Comparison of ENCODE assay signal across 8 cellular contexts in genomic region chr3:11155341-11156025, GRCh38. TPM values are rescaled to one million over a fixed set of nuclear protein-coding genes. Genes with fewer than 3 reads are reported as not detected.
DNase-seq lines count a peak whose midpoint lies in the region; ATAC-seq and TF ChIP-seq lines count a peak whose summit lies in the region.

No MANE protein-coding gene starts in this region.

- peak overlapping the region; percentile 99 for H3K4me3 Mint-ChIP-seq in dendritic cell treated with granulocyte-macrophage colony-stimulating factor and Interleukin-4, amounts not matched to agents 40 ng/mL and 50 ng/mL, for 4 days
- H3K4me3 Mint-ChIP-seq in naive thymus-derived CD4-positive, alpha-beta T cell, result peak overlapping the region in 3 of 10 donors; percentile 1 to 57 (median 42)

- H3K27me3 ChIP-seq in BJ (ENCODE audit: control insufficient read depth, insufficient read depth, low read length), result no peaks in the 10 kb centered on the region
- H3K27me3 ChIP-seq in RWPE2 (ENCODE audit: insufficient read depth, poor library complexity, severe bottlenecking), result no peaks in the 10 kb centered on the region
- H3K27me3 ChIP-seq in naive thymus-derived CD4-positive, alpha-beta T cell (ENCODE audit: control insufficient read depth in 2 of 2, insufficient read depth in 2 of 2, low read length in 2 of 2), result no peaks in the 10 kb centered on the region

- POLR2A ChIA-PET in BJ (lab: Charles Lee), result interaction anchor here (0.6 kb wide), 1 partner anchor 51 kb away, joined by 3 read pairs; no protein-coding TSS in a partner anchor
- POLR2A ChIA-PET in naive thymus-derived CD4-positive, alpha-beta T cell (lab: Charles Lee), result no interaction called here

- no peaks in the 10 kb centered on the region for H3K9me3 Mint-ChIP-seq in dendritic cell treated with granulocyte-macrophage colony-stimulating factor and Interleukin-4, amounts not matched to agents 40 ng/mL and 50 ng/mL, for 4 days
- H3K9me3 Mint-ChIP-seq in naive thymus-derived CD4-positive, alpha-beta T cell, result peaks cover 0 to 2% (median 0%) of the 10 kb centered on the region in 11 donors

- intact Hi-C loops in dendritic cell treated with granulocyte-macrophage colony-stimulating factor and Interleukin-4, amounts not matched to agents 40 ng/mL and 50 ng/mL, for 4 days (cut with micrococcal nuclease), result loop anchor here (5.0 kb wide), 1 partner anchor 93 kb away; no protein-coding TSS in a partner anchor
- intact Hi-C loops in naive thymus-derived CD4-positive, alpha-beta T cell (cut with micrococcal nuclease), result loop anchor here in 1 of 2 donors (1.0 kb wide), 1 partner anchor 180 kb away; no protein-coding TSS in a partner anchor

- H3K4me3 ChIP-seq in BJ (ENCODE audit: low read depth, low read length), result peak overlapping the region; percentile 77
- peak overlapping the region; percentile 64 for H3K4me3 ChIP-seq in HFF-Myc (replicated peaks; ENCODE audit: low read depth, low read length)
- H3K4me3 ChIP-seq in RWPE2 (ENCODE audit: severe bottlenecking), result peak overlapping the region; percentile 77
- H3K4me3 ChIP-seq in naive thymus-derived CD4-positive, alpha-beta T cell (ENCODE audit: low read length), result no peak overlapping the region

- H3K36me3 ChIP-seq in BJ (ENCODE audit: control insufficient read depth, insufficient read depth, low read length) (no peaks in the 10 kb centered on the region), RWPE2 (ENCODE audit: low read depth) (no peaks in the 10 kb centered on the region)
- no peaks in the 10 kb centered on the region for H3K36me3 ChIP-seq in naive thymus-derived CD4-positive, alpha-beta T cell (ENCODE audit: control insufficient read depth in 2 of 3, insufficient read depth in 3 of 3, low read length in 3 of 3)

- H3K4me1 ChIP-seq in RWPE2 (ENCODE audit: insufficient read depth, poor library complexity, severe bottlenecking), result peaks cover 16% of the 10 kb centered on the region
- H3K4me1 ChIP-seq in naive thymus-derived CD4-positive, alpha-beta T cell (ENCODE audit: control insufficient read depth in 2 of 2, insufficient read depth in 2 of 2, low read length in 2 of 2), result no peaks in the 10 kb centered on the region

- ATAC-seq in RWPE2 (ENCODE audit: low read depth) (peak; percentile 90), GM21576 (IDR thresholded peaks at IDR 0.05; ENCODE audit: unreplicated experiment) (no peak)
- no peak for ATAC-seq in naive thymus-derived CD4-positive, alpha-beta T cell

- peak overlapping the region; percentile 82 for H3K27ac Mint-ChIP-seq in dendritic cell treated with granulocyte-macrophage colony-stimulating factor and Interleukin-4, amounts not matched to agents 40 ng/mL and 50 ng/mL, for 4 days
- H3K27ac Mint-ChIP-seq in naive thymus-derived CD4-positive, alpha-beta T cell, result no peak overlapping the region

- peak; percentile 36 for DNase-seq in BJ (ENCODE audit: low read depth)
- DNase-seq in HFF-Myc (ENCODE audit: extremely low read depth, low read depth), result peak; percentile 47
- DNase-seq in RWPE2 (ENCODE audit: low spot score), result no peak
- peak; percentile 91 for DNase-seq in left kidney (ENCODE audit: low read depth, low spot score)
- DNase-seq in stimulated activated CD4-positive, alpha-beta T cell treated with anti-CD3 and anti-CD28 coated beads, Interleukin-4, amount 100 ng/mL, for 24 hours, result peak; percentile 22
- DNase-seq in naive thymus-derived CD4-positive, alpha-beta T cell, result no peak

- TF ChIP-seq CTCF in BJ (IDR thresholded peaks at IDR 0.05; ENCODE audit: insufficient read depth, low read depth, low read length), result peak; percentile 95
- peak; percentile 87 for TF ChIP-seq CTCF in HFF-Myc (IDR thresholded peaks at IDR 0.05; ENCODE audit: low read depth, low read length, missing control alignments)
- peak; percentile 91 for TF ChIP-seq CTCF in RWPE2 (IDR thresholded peaks at IDR 0.05; ENCODE audit: poor library complexity, severe bottlenecking)

- CTCF ChIA-PET in BJ (lab: Yijun Ruan, JAX), result interaction anchor here (0.5 to 6.5 kb wide), 39 partner anchors 9 to 404 kb away, joined by 3 to 65 read pairs (median 5); no protein-coding TSS in a partner anchor
- CTCF ChIA-PET in naive thymus-derived CD4-positive, alpha-beta T cell (lab: Charles Lee), result no interaction called here

- peaks cover 75% of the 10 kb centered on the region for H3K4me1 Mint-ChIP-seq in dendritic cell treated with granulocyte-macrophage colony-stimulating factor and Interleukin-4, amounts not matched to agents 40 ng/mL and 50 ng/mL, for 4 days (ENCODE audit: low read depth)
- H3K4me1 Mint-ChIP-seq in naive thymus-derived CD4-positive, alpha-beta T cell, result peaks cover 0 to 18% (median 7%) of the 10 kb centered on the region in 7 donors

- H3K27ac ChIP-seq in RWPE2 (ENCODE audit: poor library complexity, severe bottlenecking), result peak overlapping the region; percentile 19
- no peak overlapping the region for H3K27ac ChIP-seq in naive thymus-derived CD4-positive, alpha-beta T cell (ENCODE audit: low read depth, low read length)

- peaks cover 8% of the 10 kb centered on the region for H3K27me3 Mint-ChIP-seq in dendritic cell treated with granulocyte-macrophage colony-stimulating factor and Interleukin-4, amounts not matched to agents 40 ng/mL and 50 ng/mL, for 4 days
- peaks cover 46 to 89% (median 63%) of the 10 kb centered on the region in 5 donors for H3K27me3 Mint-ChIP-seq in naive thymus-derived CD4-positive, alpha-beta T cell

- H3K9me3 ChIP-seq in RWPE2 (ENCODE audit: severe bottlenecking), result no peaks in the 10 kb centered on the region
- no peaks in the 10 kb centered on the region for H3K9me3 ChIP-seq in naive thymus-derived CD4-positive, alpha-beta T cell (ENCODE audit: control insufficient read depth in 2 of 3, low read length in 3 of 3)

- H3K36me3 Mint-ChIP-seq in dendritic cell treated with granulocyte-macrophage colony-stimulating factor and Interleukin-4, amounts not matched to agents 40 ng/mL and 50 ng/mL, for 4 days (ENCODE audit: low read depth), result peaks cover 54% of the 10 kb centered on the region
- H3K36me3 Mint-ChIP-seq in naive thymus-derived CD4-positive, alpha-beta T cell, result peaks cover 0 to 4% (median 0%) of the 10 kb centered on the region in 5 donors

RNA-seq across cellular contexts. Expression of gene HRH1, which starts 1.2 kb away (rescaled TPM):
- 6.1 and 8.8 TPM in 2 replicates for polyA plus RNA-seq in BJ (2011; rRNA removed)
- polyA minus RNA-seq in BJ (2011; rRNA and poly(A)+ RNA removed), result 6.1 and 7.0 TPM in 2 replicates
- 1 to 10 TPM in 1 of 5 experiments, under 1 TPM in 1, not detected in 3; 0.17 to 1.1 TPM for total RNA-seq in naive thymus-derived CD4-positive, alpha-beta T cell
- polyA plus RNA-seq in naive thymus-derived CD4-positive, alpha-beta T cell, result not detected

Comparison
In these comparisons a context has a peak if more than half of its experiments do, and no peak if none do; other contexts are left out.
1. DNase-seq: peak in BJ (single experiment), HFF-Myc (single experiment), left kidney (single experiment) and stimulated activated CD4-positive, alpha-beta T cell treated with anti-CD3 and anti-CD28 coated beads, Interleukin-4, amount 100 ng/mL, for 24 hours (single experiment); none in RWPE2 (single experiment) and naive thymus-derived CD4-positive, alpha-beta T cell (0 of 9).
2. Peak in every context shown above with its lines, with median percentiles within 50 percentile points of each other: CTCF ChIP-seq.